In the genomic region with DNA sequence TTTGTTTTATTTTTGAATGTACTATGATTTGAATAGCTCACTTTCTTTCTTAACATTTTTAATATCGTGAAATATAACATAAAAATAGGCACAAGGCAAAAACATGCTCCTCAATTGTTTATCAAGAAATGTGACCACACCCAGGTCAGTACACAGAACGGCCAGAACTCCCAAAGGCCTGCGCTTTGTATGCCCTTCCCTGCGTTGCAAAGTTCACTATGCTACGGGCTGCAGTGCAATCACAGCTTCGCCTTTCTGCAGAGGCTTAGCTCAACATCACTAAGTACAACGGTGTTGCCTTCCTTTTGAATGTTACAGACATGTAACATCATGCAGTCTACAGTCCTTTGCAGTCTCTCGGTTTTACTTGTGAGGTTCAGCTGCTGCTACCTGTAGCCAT, we compare ENCODE assay signal across 32 cellular contexts.
"Had no signal": no experiment of that assay in that cellular context is flagged by ENCODE, and none has a peak within 500 bp of the region (broad histone marks: within the 10 kb centered on the region; RNA-seq: fewer than 3 reads in every experiment).

No MANE protein-coding gene starts in this region.

- H3K27me3 ChIP-seq: adrenal gland, body of pancreas, foreskin keratinocyte, heart left ventricle, thyroid gland had no signal

- H3K27ac ChIP-seq: adrenal gland, body of pancreas, foreskin keratinocyte, heart left ventricle, thyroid gland had no signal

- DNase-seq: activated CD4-positive, alpha-beta memory T cell treated with anti-CD3 and anti-CD28 coated beads for 36 hours; activated CD4-positive, alpha-beta T cell treated with anti-CD3 and anti-CD28 coated beads, Interleukin-2, amount 10 ng/mL, durations not matched to agents 24 days and 14 days; activated CD4-positive, CD25-positive, alpha-beta regulatory T cell treated with anti-CD3 and anti-CD28 coated beads, Interleukin-2, amount 50 U/mL, for 72 hours; activated CD8-positive, alpha-beta memory T cell treated with anti-CD3 and anti-CD28 coated beads, Interleukin-2, amount 50 U/mL, for 4 hours; activated effector memory CD4-positive, alpha-beta T cell treated with anti-CD3 and anti-CD28 coated beads, Interleukin-2, amount 50 U/mL, for 16 hours; activated naive CD4-positive, alpha-beta T cell treated with anti-CD3 and anti-CD28 coated beads for 36 hours; activated naive CD8-positive, alpha-beta T cell treated with anti-CD3 and anti-CD28 coated beads for 36 hours; activated T-cell treated with anti-CD3 and anti-CD28 coated beads, Interleukin-2, amount 50 U/mL, for 1 hour; adrenal gland; aorta; body of pancreas; cortex of kidney; effector memory CD8-positive, alpha-beta T cell; foreskin keratinocyte; heart left ventricle; left ventricle myocardium superior; naive B cell; nucleus accumbens; right cardiac atrium; stimulated activated CD4-positive, alpha-beta T cell treated with anti-CD3 and anti-CD28 coated beads, Interleukin-12 subunit alpha, Interleukin-12 subunit beta, amount 100 ng/mL, for 4 hours; stimulated activated CD4-positive, alpha-beta T cell treated with anti-CD3 and anti-CD28 coated beads, Interleukin-4, amount 100 ng/mL, for 24 hours; substantia nigra; SW 1271; T-helper 9 cell; thyroid gland had no signal

- H3K4me1 ChIP-seq: adrenal gland, body of pancreas, foreskin keratinocyte had no signal

- H3K27me3 Mint-ChIP-seq: activated CD4-positive, alpha-beta memory T cell treated with anti-CD3 and anti-CD28 coated beads for 36 hours; naive B cell had no signal

- H3K27ac Mint-ChIP-seq: activated CD4-positive, alpha-beta memory T cell treated with anti-CD3 and anti-CD28 coated beads for 36 hours; activated CD4-positive, alpha-beta T cell treated with anti-CD3 and anti-CD28 coated beads, Interleukin-2, amount 10 ng/mL, durations not matched to agents 24 days and 14 days; activated naive CD4-positive, alpha-beta T cell treated with anti-CD3 and anti-CD28 coated beads for 36 hours; activated naive CD8-positive, alpha-beta T cell treated with anti-CD3 and anti-CD28 coated beads for 36 hours; activated T-helper 1 cell treated with anti-CD3 and anti-CD28 coated beads, Interleukin-12 subunit alpha, Interleukin-12 subunit beta, Interleukin-2, Interleukin-4 antibody, amounts not matched to agents 30 ng/mL and 10 ng/mL and 1 ng/mL, durations not matched to agents 14 hours and 24 hours and 36 hours; naive B cell; stimulated activated effector memory CD8-positive, alpha-beta T cell treated with anti-CD3 and anti-CD28 coated beads, Interleukin-12 subunit alpha, Interleukin-12 subunit beta, amount 100 ng/mL, for 72 hours; stimulated activated naive CD8-positive, alpha-beta T cell treated with anti-CD3 and anti-CD28 coated beads, Interleukin-15, Interleukin-2, amounts not matched to agents 100 ng/mL and 50 ng/mL, for 24 hours; T-helper 1 cell treated with Interleukin-12 subunit alpha and Interleukin-12 subunit beta and Interleukin-4 antibody, amounts not matched to agents 30 μg/mL and 1 μg/mL, for 36 hours had no signal

- H3K9me3 ChIP-seq: adrenal gland, body of pancreas, heart left ventricle, thyroid gland had no signal

- H3K4me3 Mint-ChIP-seq: activated CD4-positive, alpha-beta memory T cell treated with anti-CD3 and anti-CD28 coated beads for 36 hours; activated CD4-positive, alpha-beta T cell treated with anti-CD3 and anti-CD28 coated beads, Interleukin-2, amount 10 ng/mL, durations not matched to agents 24 days and 14 days; activated naive CD4-positive, alpha-beta T cell treated with anti-CD3 and anti-CD28 coated beads for 36 hours; activated naive CD8-positive, alpha-beta T cell treated with anti-CD3 and anti-CD28 coated beads for 36 hours; activated T-helper 1 cell treated with anti-CD3 and anti-CD28 coated beads, Interleukin-12 subunit alpha, Interleukin-12 subunit beta, Interleukin-2, Interleukin-4 antibody, amounts not matched to agents 30 ng/mL and 10 ng/mL and 1 ng/mL, durations not matched to agents 14 hours and 24 hours and 36 hours; neural crest cell; stimulated activated effector memory CD8-positive, alpha-beta T cell treated with anti-CD3 and anti-CD28 coated beads, Interleukin-12 subunit alpha, Interleukin-12 subunit beta, amount 100 ng/mL, for 72 hours; stimulated activated naive CD8-positive, alpha-beta T cell treated with anti-CD3 and anti-CD28 coated beads, Interleukin-15, Interleukin-2, amounts not matched to agents 100 ng/mL and 50 ng/mL, for 24 hours; T-helper 1 cell treated with Interleukin-12 subunit alpha and Interleukin-12 subunit beta and Interleukin-4 antibody, amounts not matched to agents 30 μg/mL and 1 μg/mL, for 36 hours had no signal

- H3K36me3 Mint-ChIP-seq: activated CD4-positive, alpha-beta memory T cell treated with anti-CD3 and anti-CD28 coated beads for 36 hours; activated naive CD8-positive, alpha-beta T cell treated with anti-CD3 and anti-CD28 coated beads for 36 hours; naive B cell; stimulated activated effector memory CD8-positive, alpha-beta T cell treated with anti-CD3 and anti-CD28 coated beads, Interleukin-12 subunit alpha, Interleukin-12 subunit beta, amount 100 ng/mL, for 72 hours had no signal

- H3K4me3 ChIP-seq: adrenal gland, body of pancreas, heart left ventricle, thyroid gland had no signal

- H3K36me3 ChIP-seq: adrenal gland, heart left ventricle, thyroid gland had no signal

- H3K4me1 Mint-ChIP-seq: activated CD4-positive, alpha-beta T cell treated with anti-CD3 and anti-CD28 coated beads, Interleukin-2, amount 10 ng/mL, durations not matched to agents 24 days and 14 days; activated naive CD8-positive, alpha-beta T cell treated with anti-CD3 and anti-CD28 coated beads for 36 hours; naive B cell; stimulated activated effector memory CD8-positive, alpha-beta T cell treated with anti-CD3 and anti-CD28 coated beads, Interleukin-12 subunit alpha, Interleukin-12 subunit beta, amount 100 ng/mL, for 72 hours had no signal

- H3K9me3 Mint-ChIP-seq: activated CD4-positive, alpha-beta memory T cell treated with anti-CD3 and anti-CD28 coated beads for 36 hours; activated CD4-positive, alpha-beta T cell treated with anti-CD3 and anti-CD28 coated beads, Interleukin-2, amount 10 ng/mL, durations not matched to agents 24 days and 14 days; activated naive CD4-positive, alpha-beta T cell treated with anti-CD3 and anti-CD28 coated beads for 36 hours; activated naive CD8-positive, alpha-beta T cell treated with anti-CD3 and anti-CD28 coated beads for 36 hours; activated T-helper 1 cell treated with anti-CD3 and anti-CD28 coated beads, Interleukin-12 subunit alpha, Interleukin-12 subunit beta, Interleukin-2, Interleukin-4 antibody, amounts not matched to agents 30 ng/mL and 10 ng/mL and 1 ng/mL, durations not matched to agents 14 hours and 24 hours and 36 hours; effector memory CD8-positive, alpha-beta T cell; neural crest cell; stimulated activated effector memory CD8-positive, alpha-beta T cell treated with anti-CD3 and anti-CD28 coated beads, Interleukin-12 subunit alpha, Interleukin-12 subunit beta, amount 100 ng/mL, for 72 hours; stimulated activated naive CD8-positive, alpha-beta T cell treated with anti-CD3 and anti-CD28 coated beads, Interleukin-15, Interleukin-2, amounts not matched to agents 100 ng/mL and 50 ng/mL, for 24 hours; T-helper 1 cell treated with Interleukin-12 subunit alpha and Interleukin-12 subunit beta and Interleukin-4 antibody, amounts not matched to agents 30 μg/mL and 1 μg/mL, for 36 hours had no signal

- FAIRE-seq: islet of Langerhans, TTC549 had no signal
